8 cellular contexts compared by ENCODE assay signal in the genomic region with DNA sequence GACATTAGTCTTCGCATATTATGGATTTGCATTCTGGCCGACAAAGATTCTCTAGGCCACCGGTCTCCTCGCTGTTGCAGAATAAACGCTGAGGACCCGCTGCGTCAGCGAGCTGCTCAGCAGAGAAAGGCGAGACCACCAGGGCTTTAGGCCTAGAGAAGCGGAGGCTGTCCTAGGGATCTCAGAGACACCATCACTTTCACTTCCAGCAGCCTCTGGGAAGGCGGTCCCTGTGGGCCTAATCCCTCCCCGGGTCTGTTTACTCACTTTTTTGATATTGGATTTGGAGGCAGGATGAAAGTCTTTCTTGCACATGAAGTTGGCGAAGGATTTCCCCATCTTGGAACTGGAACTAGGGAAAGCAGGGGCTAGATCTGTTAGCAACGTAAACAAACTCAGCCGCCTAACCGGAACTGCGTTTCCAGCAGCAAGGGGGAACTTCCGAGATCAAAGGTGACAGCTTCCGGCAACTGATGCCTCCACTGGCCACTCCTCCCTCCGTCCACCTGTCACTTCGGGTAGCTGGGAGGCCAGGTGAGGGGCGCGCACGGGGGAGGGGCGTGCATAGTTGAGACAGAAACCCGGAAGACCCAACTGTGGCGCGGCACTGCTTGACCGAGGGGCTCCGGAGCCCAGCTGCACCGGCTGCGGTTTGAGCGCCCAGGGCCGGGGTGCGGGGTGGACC. TPM values are rescaled to one million over a fixed set of nuclear protein-coding genes. Genes with fewer than 3 reads are reported as not detected.
A peak's percentile ranks its signal among the peaks of the same experiment; 100 is the strongest.
DNase-seq lines count a peak whose midpoint lies in the region; ATAC-seq, FAIRE-seq and TF ChIP-seq lines count a peak whose summit lies in the region.

A gene with protein sequence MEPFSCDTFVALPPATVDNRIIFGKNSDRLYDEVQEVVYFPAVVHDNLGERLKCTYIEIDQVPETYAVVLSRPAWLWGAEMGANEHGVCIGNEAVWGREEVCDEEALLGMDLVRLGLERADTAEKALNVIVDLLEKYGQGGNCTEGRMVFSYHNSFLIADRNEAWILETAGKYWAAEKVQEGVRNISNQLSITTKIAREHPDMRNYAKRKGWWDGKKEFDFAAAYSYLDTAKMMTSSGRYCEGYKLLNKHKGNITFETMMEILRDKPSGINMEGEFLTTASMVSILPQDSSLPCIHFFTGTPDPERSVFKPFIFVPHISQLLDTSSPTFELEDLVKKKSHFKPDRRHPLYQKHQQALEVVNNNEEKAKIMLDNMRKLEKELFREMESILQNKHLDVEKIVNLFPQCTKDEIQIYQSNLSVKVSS (plus strand): TSS at position 447 of the 685 bp plus-strand sequence. CDS start 2,554 bp downstream, outside the sequence.

- no peaks in the 10 kb centered on the region for H3K36me3 ChIP-seq in prostate gland
- peaks cover 2% of the 10 kb centered on the region for H3K36me3 ChIP-seq in urinary bladder (ENCODE audit: insufficient read depth)

- H3K27me3 Mint-ChIP-seq in T-helper 17 cell: no peaks in the 10 kb centered on the region

- no peak for TF ChIP-seq CTCF in prostate gland (IDR thresholded peaks at IDR 0.05)

- H3K4me1 ChIP-seq in prostate gland (replicated peaks) (peaks cover 13% of the 10 kb centered on the region), urinary bladder (ENCODE audit: insufficient read depth) (no peaks in the 10 kb centered on the region)

- TF ChIP-seq POLR2A in GM12892 (IDR thresholded peaks at IDR 0.05; ENCODE audit: low read depth, low read length): peak; percentile 63
- no peak for TF ChIP-seq POLR2A in prostate gland (IDR thresholded peaks at IDR 0.05)

- DNase-seq in GM12892 (ENCODE audit: insufficient read length) (peak; percentile 74), NCI-H1436 treated with DMSO at 0.1 percent for 48 hours (lab: John Stamatoyannopoulos, UW) (peak; percentile 60), T-helper 17 cell (peak; percentile 62 to 71 (median 64)), amygdala (lab: John Stamatoyannopoulos, UW) (peak; percentile 22 to 89 (median 72)), left ventricle myocardium superior (peak; percentile 67), prostate gland (ENCODE audit: low spot score) (peak; percentile 81)

- intact Hi-C loops in left ventricle myocardium superior (cut with micrococcal nuclease) (no loop called here), prostate gland (cut with DNase I) (no loop called here)

- H3K36me3 Mint-ChIP-seq in T-helper 17 cell (ENCODE audit: low read depth): peaks cover 10% of the 10 kb centered on the region

- ATAC-seq in HG02798 (IDR thresholded peaks at IDR 0.05; ENCODE audit: poor library complexity, unreplicated experiment) (peak; percentile 98), T-helper 17 cell (peak; percentile 90), left ventricle myocardium superior (peak; percentile 96)

- under 1% methylated on average over 35 of the region's 35 CpGs for WGBS in prostate gland
- under 1% methylated on average over 35 of the region's 35 CpGs for WGBS in urinary bladder

- H3K27me3 ChIP-seq in prostate gland (replicated peaks; ENCODE audit: insufficient read depth): no peaks in the 10 kb centered on the region

- FAIRE-seq in GM12892 (lab: Jason Lieb, UNC): peak; percentile 96

- peak within 1 kb of the TSS; percentile 98 for H3K27ac Mint-ChIP-seq in T-helper 17 cell

- peak within 1 kb of the TSS; percentile 97 for H3K4me3 Mint-ChIP-seq in T-helper 17 cell

- H3K9me3 ChIP-seq in T-helper 17 cell (ENCODE audit: control insufficient read depth, low read length, poor library complexity, severe bottlenecking) (no peaks in the 10 kb centered on the region), prostate gland (no peaks in the 10 kb centered on the region)

- H3K27ac ChIP-seq in prostate gland (peak within 1 kb of the TSS; percentile 87 to 88), urinary bladder (ENCODE audit: low read depth) (peak within 1 kb of the TSS; percentile 46)

- H3K4me1 Mint-ChIP-seq in T-helper 17 cell: peaks cover 25% of the 10 kb centered on the region

- H3K4me3 ChIP-seq in prostate gland (peak within 1 kb of the TSS; percentile 58 to 73), urinary bladder (ENCODE audit: low read depth, low read length) (peak within 1 kb of the TSS; percentile 62)

RNA-seq across cellular contexts. Expression of the gene that starts here (rescaled TPM):
- 12.8 TPM for polyA plus RNA-seq in GM12892 (2012; ENCODE audit: missing spikeins)
- 10 to 100 TPM in 1 of 2 donors, 1 to 10 TPM in 1; 8.5 to 11.6 TPM for total RNA-seq in T-helper 17 cell
- 43.5 TPM for total RNA-seq in left ventricle myocardium superior
- total RNA-seq in prostate gland: 10 to 100 TPM; 22.4 to 39.8 TPM
- total RNA-seq in urinary bladder: 46.8 TPM
- polyA plus RNA-seq in urinary bladder: 20.8 TPM

Comparison
In these comparisons a context has a peak if more than half of its experiments do, and no peak if none do; other contexts are left out.
1. Peak in every context shown above with its lines: DNase-seq, ATAC-seq, H3K4me3 ChIP-seq and H3K27ac ChIP-seq.